In genomic region chr1:111193712-111194480, GRCh38 we compare ENCODE assay signal across 10 cellular contexts. TPM values are rescaled to one million over a fixed set of nuclear protein-coding genes. Genes with fewer than 3 reads are reported as not detected.
DNase-seq lines count a peak whose midpoint lies in the region; ATAC-seq and TF ChIP-seq lines count a peak whose summit lies in the region.
"Had no signal": no experiment of that assay in that cellular context is flagged by ENCODE, and none has a peak within 500 bp of the region (broad histone marks: within the 10 kb centered on the region; RNA-seq: fewer than 3 reads in every experiment).

No MANE protein-coding gene starts in this region.

- no peak overlapping the region for H2BK5ac ChIP-seq in trophoblast cell (ENCODE audit: low read depth, low read length, poor library complexity)

- H4K12ac ChIP-seq in trophoblast cell (ENCODE audit: low read depth, low read length): no peak overlapping the region

- no peak overlapping the region for H3K23ac ChIP-seq in trophoblast cell (ENCODE audit: low read length)

- peak overlapping the region; percentile 93 to 99 for H3K4me3 Mint-ChIP-seq in effector memory CD8-positive, alpha-beta T cell

- H3K79me2 ChIP-seq in OCI-LY1 (ENCODE audit: insufficient read depth, low read length) (no peaks in the 10 kb centered on the region), trophoblast cell (ENCODE audit: control insufficient read depth, insufficient read depth, low read length, poor library complexity) (no peaks in the 10 kb centered on the region)

- peaks cover 26% of the 10 kb centered on the region for H3K79me1 ChIP-seq in trophoblast cell (ENCODE audit: low read length)

- peak overlapping the region; percentile 58 for H4K91ac ChIP-seq in trophoblast cell (ENCODE audit: low read depth, low read length)

- H3K27me3 Mint-ChIP-seq in effector memory CD8-positive, alpha-beta T cell: no peaks in the 10 kb centered on the region

- peak overlapping the region; percentile 91 for H2BK120ac ChIP-seq in trophoblast cell (ENCODE audit: insufficient read depth, low read length, poor library complexity)

- no CpG with 5 or more reads among the region's 3 CpGs for WGBS in trophoblast cell (ENCODE audit: extremely low coverage, insufficient coverage, insufficient read length)
- WGBS in ovary, 3 donors: 93 to 96% (median 94%) methylated on average over 3 of the region's 3 CpGs

- H3K9me3 Mint-ChIP-seq in effector memory CD8-positive, alpha-beta T cell: no peaks in the 10 kb centered on the region

- H3K27me3 ChIP-seq in OCI-LY1 (ENCODE audit: insufficient read depth, low read length) (no peaks in the 10 kb centered on the region), trophoblast cell (ENCODE audit: insufficient read depth, low read length) (no peaks in the 10 kb centered on the region), ovary (no peaks in the 10 kb centered on the region)

- H3K18ac ChIP-seq in trophoblast cell (ENCODE audit: low read length): no peak overlapping the region

- H4K8ac ChIP-seq in trophoblast cell (ENCODE audit: low read depth, low read length): no peak overlapping the region

- no peak for TF ChIP-seq POLR2A in ovary (IDR thresholded peaks at IDR 0.05)

- H3K4ac ChIP-seq in trophoblast cell (ENCODE audit: low read depth, low read length): no peak overlapping the region

- H2BK12ac ChIP-seq in trophoblast cell (ENCODE audit: low read length): peak overlapping the region; percentile 9

- H3K4me1 ChIP-seq in OCI-LY1 (ENCODE audit: insufficient read depth, low read length, severe bottlenecking) (peaks cover 22% of the 10 kb centered on the region), trophoblast cell (ENCODE audit: control insufficient read depth in 1 of 2, insufficient read depth in 2 of 2, low read length in 2 of 2) (peaks cover 16 to 31% of the 10 kb centered on the region in 2 experiments), ovary (ENCODE audit: insufficient read depth) (peaks cover 5% of the 10 kb centered on the region)

- DNase-seq in EH (ENCODE audit: low read depth): peak; percentile 45
- no peak for DNase-seq in effector memory CD8-positive, alpha-beta T cell
- peak; percentile 62 to 75 for DNase-seq in trophoblast cell
- DNase-seq in HUDEP-2 (lab: John Stamatoyannopoulos, UW; ENCODE audit: unreplicated experiment in 76 of 76): no peak
- no peak for DNase-seq in putamen (ENCODE audit: low spot score)
- DNase-seq in ovary: no peak
- DNase-seq: HCEC 1CT, NCI-H1048 had no signal

- no peaks in the 10 kb centered on the region for H3K9me2 ChIP-seq in OCI-LY1 (ENCODE audit: low read depth, low read length)

- no peaks in the 10 kb centered on the region for H3F3A ChIP-seq in OCI-LY1 (ENCODE audit: insufficient read depth, low read length)

- H3K14ac ChIP-seq in trophoblast cell (ENCODE audit: low read length): peak overlapping the region; percentile 27

- TF ChIP-seq CTCF in OCI-LY1 (IDR thresholded peaks at IDR 0.05; ENCODE audit: low read length): no peak
- TF ChIP-seq CTCF in ovary (IDR thresholded peaks at IDR 0.05): no peak

- H4K20me1 ChIP-seq in OCI-LY1 (ENCODE audit: insufficient read depth, low read length): no peaks in the 10 kb centered on the region

- H3K27ac Mint-ChIP-seq in effector memory CD8-positive, alpha-beta T cell: peak overlapping the region; percentile 93 to 97

- H3K4me3 ChIP-seq in OCI-LY1 (ENCODE audit: low read depth, low read length, poor library complexity, severe bottlenecking) (no peak overlapping the region), trophoblast cell (ENCODE audit: low read depth, low read length) (no peak overlapping the region), ovary (no peak overlapping the region)

- H3K9ac ChIP-seq in OCI-LY1 (ENCODE audit: low read length) (no peak overlapping the region), trophoblast cell (ENCODE audit: low read length) (no peak overlapping the region)

- no peak overlapping the region for H2AK5ac ChIP-seq in trophoblast cell (ENCODE audit: low read length)

- H2AFZ ChIP-seq in OCI-LY1 (ENCODE audit: low read length) (no peak overlapping the region), trophoblast cell (ENCODE audit: insufficient read depth, low read length, poor library complexity) (no peak overlapping the region)

- peaks cover 90% of the 10 kb centered on the region for H3K36me3 Mint-ChIP-seq in effector memory CD8-positive, alpha-beta T cell (ENCODE audit: insufficient read depth)

- no peak overlapping the region for H3K4me2 ChIP-seq in OCI-LY1 (ENCODE audit: low read length)
- no peak overlapping the region for H3K4me2 ChIP-seq in trophoblast cell (ENCODE audit: low read length)

- H3K27ac ChIP-seq in OCI-LY1 (ENCODE audit: low read depth, low read length, poor library complexity, severe bottlenecking) (peak overlapping the region; percentile 17), trophoblast cell (ENCODE audit: low read depth, low read length) (peak overlapping the region; percentile 93), ovary (no peak overlapping the region)

- TF ChIP-seq EP300 in ovary (IDR thresholded peaks at IDR 0.05): no peak

- no peak for ATAC-seq in effector memory CD8-positive, alpha-beta T cell (replicated peaks)
- no peak for ATAC-seq in GM21576 (IDR thresholded peaks at IDR 0.05; ENCODE audit: unreplicated experiment)

- H3K36me3 ChIP-seq in OCI-LY1 (ENCODE audit: insufficient read depth, low read length): peaks cover 97% of the 10 kb centered on the region
- H3K36me3 ChIP-seq in trophoblast cell (ENCODE audit: control insufficient read depth in 1 of 2, insufficient read depth in 2 of 2, low read length in 2 of 2): no peaks in the 10 kb centered on the region
- no peaks in the 10 kb centered on the region for H3K36me3 ChIP-seq in ovary

- intact Hi-C loops in ovary (cut with DNase I): no loop called here

- H3K9me3 ChIP-seq in OCI-LY1 (ENCODE audit: low read length) (no peaks in the 10 kb centered on the region), trophoblast cell (ENCODE audit: insufficient read depth, low read depth, low read length) (no peaks in the 10 kb centered on the region), ovary (no peaks in the 10 kb centered on the region)

- H3K4me1 Mint-ChIP-seq in effector memory CD8-positive, alpha-beta T cell (ENCODE audit: low read depth in 2 of 2): peaks cover 83 to 91% of the 10 kb centered on the region in 2 donors

RNA-seq across cellular contexts. Expression of gene DENND2D, which starts 6.5 kb away (rescaled TPM):
- 4.9 and 5.1 TPM in 2 replicates for polyA plus RNA-seq in trophoblast cell (2013)
- 10 to 100 TPM in 3 of 7 donors, 1 to 10 TPM in 4; 6.2 to 19.0 (median 9.5) TPM for total RNA-seq in ovary
- 10 to 100 TPM in 1 of 2 donors, 1 to 10 TPM in 1; 2.5 to 18.3 TPM for polyA plus RNA-seq in ovary

RNA-seq across cellular contexts. Expression of gene CHI3L2, which starts 33.6 kb away (rescaled TPM):
- 1.3 and 1.8 TPM in 2 replicates for polyA plus RNA-seq in trophoblast cell (2013)
- total RNA-seq in ovary: 10 to 100 TPM in 1 of 7 donors, 1 to 10 TPM in 5, not detected in 1; 1.1 to 17.0 (median 1.8) TPM
- 1 to 10 TPM in 1 of 2 donors, under 1 TPM in 1; 0.91 to 1.4 TPM for polyA plus RNA-seq in ovary

RNA-seq across cellular contexts. Expression of gene CEPT1, which starts 53.9 kb away (rescaled TPM):
- 35.0 and 35.5 TPM in 2 replicates for polyA plus RNA-seq in trophoblast cell (2013)
- total RNA-seq in ovary: 10 to 100 TPM; 27.8 to 37.1 (median 32.4) TPM
- 10 to 100 TPM; 16.4 to 40.3 TPM for polyA plus RNA-seq in ovary

RNA-seq across cellular contexts. Expression of gene DRAM2, which starts 54.0 kb away (rescaled TPM):
- 77.9 and 79.0 TPM in 2 replicates for polyA plus RNA-seq in trophoblast cell (2013)
- 10 to 100 TPM; 27.2 to 51.8 (median 34.7) TPM for total RNA-seq in ovary
- polyA plus RNA-seq in ovary: 10 to 100 TPM; 34.0 to 87.3 TPM

Comparison
In these comparisons a context has a peak if more than half of its experiments do, and no peak if none do; other contexts are left out.
1. DNase-seq: peak in EH (single experiment) and trophoblast cell (2 of 2); none in effector memory CD8-positive, alpha-beta T cell (0 of 3), HUDEP-2 (0 of 76), putamen (single experiment) and ovary (0 of 5).
2. H3K27ac ChIP-seq: peak in OCI-LY1 (single experiment) and trophoblast cell (single experiment); none in ovary (0 of 2).